In genomic region chr11:7538023-7538422, GRCh38 we compare ENCODE assay signal across 9 cellular contexts. TPM values are rescaled to one million over a fixed set of nuclear protein-coding genes. Genes with fewer than 3 reads are reported as not detected.
DNase-seq lines count a peak whose midpoint lies in the region; ATAC-seq and TF ChIP-seq lines count a peak whose summit lies in the region.
"Had no signal": no experiment of that assay in that cellular context is flagged by ENCODE, and none has a peak within 500 bp of the region (broad histone marks: within the 10 kb centered on the region; RNA-seq: fewer than 3 reads in every experiment).

No MANE protein-coding gene starts in this region.

- no peak for TF ChIP-seq CTCF in VCaP (conservative IDR thresholded peaks at IDR 0.05)
- peak in 1 of 12 donors; percentile 28 for TF ChIP-seq CTCF in heart left ventricle (IDR thresholded peaks at IDR 0.05)

- intact Hi-C loops in heart left ventricle (cut with DNase I): no loop called here

- no peaks in the 10 kb centered on the region for H3K27me3 ChIP-seq in heart left ventricle

- H3K4me3 ChIP-seq in heart left ventricle (peak overlapping the region in 1 of 12 donors; percentile 28), skin epidermis (peak overlapping the region in 1 of 7 experiments; percentile 4)

- 34 to 72% (median 61%) methylated on average over 7 to 8 of the region's 8 CpGs for WGBS in heart left ventricle, 4 donors

- H3K4me1 ChIP-seq in heart left ventricle: peaks cover 0 to 22% (median 13%) of the 10 kb centered on the region in 12 donors

- no peaks in the 10 kb centered on the region for H3K36me3 ChIP-seq in heart left ventricle

- ATAC-seq in heart left ventricle: peak; percentile 36 to 75 (median 67)

- DNase-seq in GM03348 (ENCODE audit: low spot score) (peak; percentile 34), heart left ventricle (peak in 3 of 5 donors; percentile 30 to 60 (median 53)), NCI-H526 treated with DMSO at 0.1 percent for 48 hours (lab: John Stamatoyannopoulos, UW) (no peak), pons (ENCODE audit: low spot score) (no peak), NCI-H82 treated with DMSO at 0.1 percent for 48 hours (lab: John Stamatoyannopoulos, UW; ENCODE audit: unreplicated experiment) (no peak)
- DNase-seq: dermis blood vessel endothelial cell had no signal

- peak overlapping the region; percentile 88 for H3K27ac ChIP-seq in VCaP
- H3K27ac ChIP-seq in heart left ventricle: peak overlapping the region in 5 of 12 donors; percentile 30 to 73 (median 39)
- H3K27ac ChIP-seq in skin epidermis: peak overlapping the region in 19 of 21 experiments; percentile 40 to 86 (median 73)
- H3K27ac ChIP-seq: RWPE1 had no signal

- no peak for TF ChIP-seq POLR2A in heart left ventricle (IDR thresholded peaks at IDR 0.05)

- no peaks in the 10 kb centered on the region for H3K9me3 ChIP-seq in heart left ventricle

RNA-seq across cellular contexts. Expression of gene PPFIBP2, which starts 24.2 kb away (rescaled TPM):
- 10 to 100 TPM; 12.5 to 31.1 (median 21.5) TPM for total RNA-seq in heart left ventricle
- 10 to 100 TPM; 10.5 to 17.7 TPM for polyA plus RNA-seq in heart left ventricle

RNA-seq across cellular contexts. Expression of gene OLFML1, which starts 52.7 kb away (rescaled TPM):
- 10 to 100 TPM in 1 of 9 donors, 1 to 10 TPM in 8; 1.7 to 17.9 (median 4.7) TPM for total RNA-seq in heart left ventricle
- 1 to 10 TPM; 1.8 to 2.6 TPM for polyA plus RNA-seq in heart left ventricle
- total RNA-seq: dermis blood vessel endothelial cell had no signal

Comparison
In these comparisons a context has a peak if more than half of its experiments do, and no peak if none do; other contexts are left out.
1. DNase-seq: peak in GM03348 (single experiment) and heart left ventricle (3 of 5); none in NCI-H526 treated with DMSO at 0.1 percent for 48 hours (single experiment), pons (single experiment) and NCI-H82 treated with DMSO at 0.1 percent for 48 hours (single experiment).